ENCODE assay signal across 25 cellular contexts in the genomic region with DNA sequence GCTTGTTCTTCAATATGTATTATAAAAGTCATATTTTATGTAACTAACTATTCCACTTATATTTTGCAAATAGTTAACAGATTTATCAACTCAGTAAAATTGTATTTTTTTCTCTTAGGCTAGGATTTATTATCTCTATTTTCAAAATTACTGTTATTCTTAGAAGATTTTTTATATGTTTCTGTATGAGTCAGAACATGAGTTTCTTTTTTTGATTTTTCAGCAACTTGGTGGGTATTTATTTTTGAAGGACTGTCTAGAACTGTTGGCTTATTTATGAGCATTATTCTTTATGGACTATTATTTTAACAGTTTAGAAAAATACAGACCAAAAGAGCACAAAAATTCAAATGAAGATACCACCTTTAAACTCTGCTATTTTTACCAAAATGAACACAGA. TPM values are rescaled to one million over a fixed set of nuclear protein-coding genes. Genes with fewer than 3 reads are reported as not detected.
"Had no signal": no experiment of that assay in that cellular context is flagged by ENCODE, and none has a peak within 500 bp of the region (broad histone marks: within the 10 kb centered on the region; RNA-seq: fewer than 3 reads in every experiment).

No MANE protein-coding gene starts in this region.

- DNase-seq: activated CD4-positive, CD25-positive, alpha-beta regulatory T cell treated with anti-CD3 and anti-CD28 coated beads, Interleukin-2, amount 50 U/mL, for 72 hours; central memory CD4-positive, alpha-beta T cell; colonic mucosa; dorsolateral prefrontal cortex; esophagus squamous epithelium; head of caudate nucleus; hypothalamus; left cardiac atrium; right cardiac atrium; stimulated activated CD4-positive, alpha-beta T cell treated with anti-CD3 and anti-CD28 coated beads, Interleukin-12 subunit alpha, Interleukin-12 subunit beta, amount 100 ng/mL, for 4 hours; stimulated activated CD4-positive, alpha-beta T cell treated with anti-CD3 and anti-CD28 coated beads, Interleukin-4, amount 100 ng/mL, for 4 hours; stimulated activated naive CD8-positive, alpha-beta T cell treated with anti-CD3 and anti-CD28 coated beads, Interleukin-15, Interleukin-2, amounts not matched to agents 100 U/mL and 50 U/mL, for 24 hours; T-cell; WERI-Rb-1 had no signal

- H3K4me3 ChIP-seq: colonic mucosa, dorsolateral prefrontal cortex, esophagus squamous epithelium, gastroesophageal sphincter had no signal

- H3K4me3 Mint-ChIP-seq: natural killer cell treated with Interleukin-12 subunit alpha and Interleukin-12 subunit beta and Interleukin-15 and Interleukin-18, amount 100 ng/mL, for 72 hours; T-cell; T-helper 2 cell treated with Interferon-gamma antibody and Interleukin-4, amounts not matched to agents 5 μg/mL and 100 μg/mL, for 36 hours had no signal

- H3K27me3 ChIP-seq: colonic mucosa, dorsolateral prefrontal cortex, esophagus squamous epithelium, gastroesophageal sphincter had no signal

- H3K27me3 Mint-ChIP-seq: natural killer cell treated with Interleukin-12 subunit alpha and Interleukin-12 subunit beta and Interleukin-15 and Interleukin-18, amount 100 ng/mL, for 72 hours; T-cell had no signal

- H3K27ac ChIP-seq: colonic mucosa, dorsolateral prefrontal cortex, esophagus squamous epithelium, gastroesophageal sphincter, parathyroid adenoma, WERI-Rb-1 had no signal

- H3K9me3 ChIP-seq: colonic mucosa, esophagus squamous epithelium, gastroesophageal sphincter had no signal

- ATAC-seq: activated naive CD4-positive, alpha-beta T cell treated with anti-CD3 and anti-CD28 coated beads, Interleukin-2, amount 50 U/mL, for 72 hours; gastroesophageal sphincter; left cardiac atrium; natural killer cell treated with Interleukin-12 subunit alpha and Interleukin-12 subunit beta and Interleukin-15 and Interleukin-18, amount 100 ng/mL, for 72 hours; right cardiac atrium; stimulated activated naive CD8-positive, alpha-beta T cell treated with anti-CD3 and anti-CD28 coated beads, Interleukin-15, Interleukin-2, amounts not matched to agents 100 U/mL and 50 U/mL, for 24 hours; T-cell had no signal

- H3K4me1 ChIP-seq: colonic mucosa, parathyroid adenoma had no signal

- H3K36me3 ChIP-seq: colonic mucosa had no signal

- FAIRE-seq: astrocyte had no signal

- H3K27ac Mint-ChIP-seq: natural killer cell treated with Interleukin-12 subunit alpha and Interleukin-12 subunit beta and Interleukin-15 and Interleukin-18, amount 100 ng/mL, for 72 hours; T-cell; T-helper 2 cell treated with Interferon-gamma antibody and Interleukin-4, amounts not matched to agents 5 μg/mL and 100 μg/mL, for 36 hours had no signal

- H3K9me3 Mint-ChIP-seq: activated naive CD4-positive, alpha-beta T cell treated with anti-CD3 and anti-CD28 coated beads, Interleukin-2, amount 50 U/mL, for 72 hours; natural killer cell treated with Interleukin-12 subunit alpha and Interleukin-12 subunit beta and Interleukin-15 and Interleukin-18, amount 100 ng/mL, for 72 hours; T-helper 2 cell treated with Interferon-gamma antibody and Interleukin-4, amounts not matched to agents 5 μg/mL and 100 μg/mL, for 36 hours had no signal

RNA-seq across cellular contexts. Expression of a gene that starts 45.5 kb away (rescaled TPM):
- total RNA-seq: activated CD8-positive, alpha-beta memory T cell treated with anti-CD3 and anti-CD28 coated beads for 36 hours; activated naive CD4-positive, alpha-beta T cell treated with anti-CD3 and anti-CD28 coated beads, Interleukin-2, amount 50 U/mL, for 72 hours; astrocyte; colonic mucosa; dorsolateral prefrontal cortex; esophagus squamous epithelium; gastroesophageal sphincter; left cardiac atrium; liver; natural killer cell treated with Interleukin-12 subunit alpha and Interleukin-12 subunit beta and Interleukin-15 and Interleukin-18, amount 100 ng/mL, for 72 hours; pulmonary artery endothelial cell; right cardiac atrium; subcutaneous adipose tissue; T-cell; ureter had no signal
- polyA plus RNA-seq: liver, right cardiac atrium had no signal
